ENCODE assay signal across 8 cellular contexts in the genomic region with DNA sequence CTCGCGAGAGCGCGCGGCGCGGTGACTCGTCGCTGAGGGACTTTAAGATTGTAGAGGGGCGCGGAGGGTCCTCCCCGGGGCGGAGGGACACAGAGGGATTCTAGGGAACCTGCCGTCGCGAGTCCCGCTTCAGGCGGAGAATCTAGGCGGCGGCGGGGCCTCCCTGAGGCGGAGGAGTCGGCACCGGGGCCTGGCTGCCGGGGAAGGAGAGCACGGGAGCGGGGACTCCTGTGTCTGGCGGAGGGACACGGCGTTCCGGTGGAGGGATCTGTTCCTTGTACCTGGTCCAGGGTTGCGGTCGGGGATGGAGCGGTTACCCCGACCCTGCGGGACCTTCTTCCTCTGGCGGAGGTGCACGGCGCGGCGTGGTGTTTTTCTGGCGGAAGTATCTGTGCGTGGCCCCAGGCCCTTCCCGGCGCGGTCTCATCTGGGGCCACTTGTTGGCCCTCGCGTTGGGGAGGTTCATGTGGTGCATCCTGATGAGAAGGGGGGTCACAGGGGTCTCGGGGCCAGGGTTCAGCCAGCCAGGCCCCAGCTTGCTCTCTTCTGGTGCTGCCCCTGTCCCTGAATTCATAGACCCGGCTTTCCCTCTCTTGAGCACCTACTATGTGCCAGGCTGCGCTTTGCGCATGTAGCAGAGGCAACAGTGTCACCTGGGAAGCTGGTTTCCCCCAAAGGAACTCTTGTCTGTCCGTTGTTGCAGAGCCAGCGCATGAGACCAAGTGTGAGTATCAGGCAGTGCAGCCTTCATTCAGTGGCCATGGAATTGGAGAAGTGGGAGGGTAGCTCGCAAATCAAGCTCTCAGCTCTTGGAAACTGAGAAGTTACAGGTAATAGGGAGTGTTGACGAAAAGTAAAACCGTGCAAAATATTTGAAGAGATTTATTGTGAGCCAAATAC. TPM values are rescaled to one million over a fixed set of nuclear protein-coding genes. Genes with fewer than 3 reads are reported as not detected.
DNase-seq lines count a peak whose midpoint lies in the region; ATAC-seq and TF ChIP-seq lines count a peak whose summit lies in the region.

No MANE protein-coding gene starts in this region.

- H3K4me3 ChIP-seq in LNCaP clone FGC (ENCODE audit: low read depth, low read length) (peak overlapping the region; percentile 66), RWPE2 (ENCODE audit: severe bottlenecking) (peak overlapping the region; percentile 88), suprapubic skin (peak overlapping the region; percentile 93)

- H3K9me3 ChIP-seq in RWPE2 (ENCODE audit: severe bottlenecking) (no peaks in the 10 kb centered on the region), suprapubic skin (no peaks in the 10 kb centered on the region)

- H3K4me1 ChIP-seq in RWPE2 (ENCODE audit: insufficient read depth, poor library complexity, severe bottlenecking) (peaks cover 6% of the 10 kb centered on the region), suprapubic skin (peaks cover 33% of the 10 kb centered on the region)

- H3K27me3 ChIP-seq in RWPE2 (ENCODE audit: insufficient read depth, poor library complexity, severe bottlenecking) (no peaks in the 10 kb centered on the region), suprapubic skin (no peaks in the 10 kb centered on the region)

- no peak for TF ChIP-seq POLR2A in suprapubic skin (IDR thresholded peaks at IDR 0.05)

- TF ChIP-seq CTCF in LNCaP clone FGC (IDR thresholded peaks at IDR 0.05; ENCODE audit: control insufficient read depth, extremely low read depth, insufficient read depth) (no peak), RWPE2 (IDR thresholded peaks at IDR 0.05; ENCODE audit: poor library complexity, severe bottlenecking) (no peak), suprapubic skin (IDR thresholded peaks at IDR 0.05) (no peak)

- H3K27ac ChIP-seq in RWPE2 (ENCODE audit: poor library complexity, severe bottlenecking) (peak overlapping the region; percentile 86), suprapubic skin (peak overlapping the region; percentile 99)

- DNase-seq in ELR (ENCODE audit: low read depth) (peak; percentile 90), H4 (ENCODE audit: low spot score) (peak; percentile 77), LNCaP clone FGC (ENCODE audit: low read depth) (peak; percentile 88), RWPE2 (ENCODE audit: low spot score) (peak; percentile 94), foreskin melanocyte (peak; percentile 68), non-pigmented ciliary epithelial cell (ENCODE audit: low read depth) (peak; percentile 26), suprapubic skin (ENCODE audit: low spot score in 2 of 2) (peak; percentile 85 to 87)
- DNase-seq in activated gamma-delta T cell treated with anti-CD3 and anti-CD28 coated beads, Interleukin-2, amount 50 U/mL, for 16 hours (ENCODE audit: low read depth) = peak; percentile 51

- H3K36me3 ChIP-seq in RWPE2 (ENCODE audit: low read depth) (peaks cover 21% of the 10 kb centered on the region), suprapubic skin (peaks cover 16% of the 10 kb centered on the region)

- WGBS in suprapubic skin = 8% methylated on average over 16 of the region's 57 CpGs

- TF ChIP-seq EP300 in suprapubic skin (IDR thresholded peaks at IDR 0.05) = no peak

- peak; percentile 42 for ATAC-seq in RWPE2 (ENCODE audit: low read depth)

RNA-seq across cellular contexts. Expression of a gene that starts 0.6 kb away (rescaled TPM):
- total RNA-seq in H4 (2014; rRNA removed; shearing (Covaris generic)) = 2.6 and 3.9 TPM in 2 replicates
- total RNA-seq in suprapubic skin = 1 to 10 TPM in 3 of 4 donors, under 1 TPM in 1; 0.57 to 3.1 (median 1.7) TPM

RNA-seq across cellular contexts. Expression of a gene that starts 41.5 kb away (rescaled TPM):
- total RNA-seq in H4 (2014; rRNA removed; shearing (Covaris generic)) = 0.08 and 0.19 TPM in 2 replicates
- total RNA-seq in suprapubic skin = not detected

Comparison
In these comparisons a context has a peak if more than half of its experiments do, and no peak if none do; other contexts are left out.
1. Peak in every context shown above with its lines: DNase-seq, ATAC-seq, H3K4me3 ChIP-seq and H3K27ac ChIP-seq.
2. DNase-seq: peak in every context shown above with its lines; median percentile 94 in RWPE2; 90 in ELR; 88 in LNCaP clone FGC; 86 in suprapubic skin; 77 in H4; 68 in foreskin melanocyte; 51 in activated gamma-delta T cell treated with anti-CD3 and anti-CD28 coated beads, Interleukin-2, amount 50 U/mL, for 16 hours; 26 in non-pigmented ciliary epithelial cell.